Comparison of ENCODE assay signal across 2 cellular contexts in the genomic region with DNA sequence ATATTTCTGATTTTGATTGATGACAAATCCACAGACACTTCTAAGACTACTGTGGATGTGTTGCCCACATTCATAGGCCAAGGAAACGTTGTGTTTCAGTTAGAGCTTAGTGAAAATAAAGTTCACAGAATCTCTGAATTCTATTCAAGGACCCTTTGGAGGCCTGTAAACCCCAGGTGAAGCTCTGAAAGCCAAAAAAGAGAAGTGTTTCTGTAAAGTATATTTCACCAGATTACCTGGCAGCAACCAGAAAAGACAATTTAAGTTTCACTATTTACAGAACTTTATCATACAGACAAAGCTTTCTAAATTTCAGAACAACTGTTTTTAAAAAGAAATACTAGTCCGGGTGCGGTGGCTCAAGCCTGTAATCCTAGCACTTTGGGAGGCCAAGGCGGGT.
TF ChIP-seq lines count a peak whose summit lies in the region.

No MANE protein-coding gene starts in this region.

TF ChIP-seq in WTC11, 78 proteins besides CTCF, POLR2A, EP300 and RAD21:
- TF ChIP-seq ETV6 (CRISPR knock-in tag; IDR thresholded peaks at IDR 0.05) (no peak), MXD4 (CRISPR knock-in tag; IDR thresholded peaks at IDR 0.05; ENCODE audit: borderline replicate concordance) (no peak), ZNF232 (CRISPR knock-in tag; IDR thresholded peaks at IDR 0.05) (no peak), ZNF219 (CRISPR knock-in tag; IDR thresholded peaks at IDR 0.05; ENCODE audit: borderline replicate concordance) (no peak), ELF4 (CRISPR knock-in tag; IDR thresholded peaks at IDR 0.05; ENCODE audit: low read depth) (no peak), SMAD3 (CRISPR knock-in tag; IDR thresholded peaks at IDR 0.05; ENCODE audit: borderline replicate concordance) (no peak)
- TF ChIP-seq, protein P1, sequence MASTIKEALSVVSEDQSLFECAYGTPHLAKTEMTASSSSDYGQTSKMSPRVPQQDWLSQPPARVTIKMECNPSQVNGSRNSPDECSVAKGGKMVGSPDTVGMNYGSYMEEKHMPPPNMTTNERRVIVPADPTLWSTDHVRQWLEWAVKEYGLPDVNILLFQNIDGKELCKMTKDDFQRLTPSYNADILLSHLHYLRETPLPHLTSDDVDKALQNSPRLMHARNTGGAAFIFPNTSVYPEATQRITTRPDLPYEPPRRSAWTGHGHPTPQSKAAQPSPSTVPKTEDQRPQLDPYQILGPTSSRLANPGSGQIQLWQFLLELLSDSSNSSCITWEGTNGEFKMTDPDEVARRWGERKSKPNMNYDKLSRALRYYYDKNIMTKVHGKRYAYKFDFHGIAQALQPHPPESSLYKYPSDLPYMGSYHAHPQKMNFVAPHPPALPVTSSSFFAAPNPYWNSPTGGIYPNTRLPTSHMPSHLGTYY (CRISPR knock-in tag; IDR thresholded peaks at IDR 0.05): no peak
- TF ChIP-seq, protein P2, sequence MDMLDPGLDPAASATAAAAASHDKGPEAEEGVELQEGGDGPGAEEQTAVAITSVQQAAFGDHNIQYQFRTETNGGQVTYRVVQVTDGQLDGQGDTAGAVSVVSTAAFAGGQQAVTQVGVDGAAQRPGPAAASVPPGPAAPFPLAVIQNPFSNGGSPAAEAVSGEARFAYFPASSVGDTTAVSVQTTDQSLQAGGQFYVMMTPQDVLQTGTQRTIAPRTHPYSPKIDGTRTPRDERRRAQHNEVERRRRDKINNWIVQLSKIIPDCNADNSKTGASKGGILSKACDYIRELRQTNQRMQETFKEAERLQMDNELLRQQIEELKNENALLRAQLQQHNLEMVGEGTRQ (CRISPR knock-in tag; IDR thresholded peaks at IDR 0.05): no peak
- TF ChIP-seq, protein P3, sequence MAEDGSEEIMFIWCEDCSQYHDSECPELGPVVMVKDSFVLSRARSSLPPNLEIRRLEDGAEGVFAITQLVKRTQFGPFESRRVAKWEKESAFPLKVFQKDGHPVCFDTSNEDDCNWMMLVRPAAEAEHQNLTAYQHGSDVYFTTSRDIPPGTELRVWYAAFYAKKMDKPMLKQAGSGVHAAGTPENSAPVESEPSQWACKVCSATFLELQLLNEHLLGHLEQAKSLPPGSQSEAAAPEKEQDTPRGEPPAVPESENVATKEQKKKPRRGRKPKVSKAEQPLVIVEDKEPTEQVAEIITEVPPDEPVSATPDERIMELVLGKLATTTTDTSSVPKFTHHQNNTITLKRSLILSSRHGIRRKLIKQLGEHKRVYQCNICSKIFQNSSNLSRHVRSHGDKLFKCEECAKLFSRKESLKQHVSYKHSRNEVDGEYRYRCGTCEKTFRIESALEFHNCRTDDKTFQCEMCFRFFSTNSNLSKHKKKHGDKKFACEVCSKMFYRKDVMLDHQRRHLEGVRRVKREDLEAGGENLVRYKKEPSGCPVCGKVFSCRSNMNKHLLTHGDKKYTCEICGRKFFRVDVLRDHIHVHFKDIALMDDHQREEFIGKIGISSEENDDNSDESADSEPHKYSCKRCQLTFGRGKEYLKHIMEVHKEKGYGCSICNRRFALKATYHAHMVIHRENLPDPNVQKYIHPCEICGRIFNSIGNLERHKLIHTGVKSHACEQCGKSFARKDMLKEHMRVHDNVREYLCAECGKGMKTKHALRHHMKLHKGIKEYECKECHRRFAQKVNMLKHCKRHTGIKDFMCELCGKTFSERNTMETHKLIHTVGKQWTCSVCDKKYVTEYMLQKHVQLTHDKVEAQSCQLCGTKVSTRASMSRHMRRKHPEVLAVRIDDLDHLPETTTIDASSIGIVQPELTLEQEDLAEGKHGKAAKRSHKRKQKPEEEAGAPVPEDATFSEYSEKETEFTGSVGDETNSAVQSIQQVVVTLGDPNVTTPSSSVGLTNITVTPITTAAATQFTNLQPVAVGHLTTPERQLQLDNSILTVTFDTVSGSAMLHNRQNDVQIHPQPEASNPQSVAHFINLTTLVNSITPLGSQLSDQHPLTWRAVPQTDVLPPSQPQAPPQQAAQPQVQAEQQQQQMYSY (CRISPR knock-in tag; IDR thresholded peaks at IDR 0.05): no peak
- TF ChIP-seq, protein P4, sequence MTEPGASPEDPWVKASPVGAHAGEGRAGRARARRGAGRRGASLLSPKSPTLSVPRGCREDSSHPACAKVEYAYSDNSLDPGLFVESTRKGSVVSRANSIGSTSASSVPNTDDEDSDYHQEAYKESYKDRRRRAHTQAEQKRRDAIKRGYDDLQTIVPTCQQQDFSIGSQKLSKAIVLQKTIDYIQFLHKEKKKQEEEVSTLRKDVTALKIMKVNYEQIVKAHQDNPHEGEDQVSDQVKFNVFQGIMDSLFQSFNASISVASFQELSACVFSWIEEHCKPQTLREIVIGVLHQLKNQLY (CRISPR knock-in tag; IDR thresholded peaks at IDR 0.05): no peak
- TF ChIP-seq, protein P5, sequence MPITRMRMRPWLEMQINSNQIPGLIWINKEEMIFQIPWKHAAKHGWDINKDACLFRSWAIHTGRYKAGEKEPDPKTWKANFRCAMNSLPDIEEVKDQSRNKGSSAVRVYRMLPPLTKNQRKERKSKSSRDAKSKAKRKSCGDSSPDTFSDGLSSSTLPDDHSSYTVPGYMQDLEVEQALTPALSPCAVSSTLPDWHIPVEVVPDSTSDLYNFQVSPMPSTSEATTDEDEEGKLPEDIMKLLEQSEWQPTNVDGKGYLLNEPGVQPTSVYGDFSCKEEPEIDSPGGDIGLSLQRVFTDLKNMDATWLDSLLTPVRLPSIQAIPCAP (CRISPR knock-in tag; IDR thresholded peaks at IDR 0.05): no peak
- TF ChIP-seq, protein P6, sequence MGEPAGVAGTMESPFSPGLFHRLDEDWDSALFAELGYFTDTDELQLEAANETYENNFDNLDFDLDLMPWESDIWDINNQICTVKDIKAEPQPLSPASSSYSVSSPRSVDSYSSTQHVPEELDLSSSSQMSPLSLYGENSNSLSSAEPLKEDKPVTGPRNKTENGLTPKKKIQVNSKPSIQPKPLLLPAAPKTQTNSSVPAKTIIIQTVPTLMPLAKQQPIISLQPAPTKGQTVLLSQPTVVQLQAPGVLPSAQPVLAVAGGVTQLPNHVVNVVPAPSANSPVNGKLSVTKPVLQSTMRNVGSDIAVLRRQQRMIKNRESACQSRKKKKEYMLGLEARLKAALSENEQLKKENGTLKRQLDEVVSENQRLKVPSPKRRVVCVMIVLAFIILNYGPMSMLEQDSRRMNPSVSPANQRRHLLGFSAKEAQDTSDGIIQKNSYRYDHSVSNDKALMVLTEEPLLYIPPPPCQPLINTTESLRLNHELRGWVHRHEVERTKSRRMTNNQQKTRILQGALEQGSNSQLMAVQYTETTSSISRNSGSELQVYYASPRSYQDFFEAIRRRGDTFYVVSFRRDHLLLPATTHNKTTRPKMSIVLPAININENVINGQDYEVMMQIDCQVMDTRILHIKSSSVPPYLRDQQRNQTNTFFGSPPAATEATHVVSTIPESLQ (CRISPR knock-in tag; IDR thresholded peaks at IDR 0.05): no peak
- TF ChIP-seq, protein P7, sequence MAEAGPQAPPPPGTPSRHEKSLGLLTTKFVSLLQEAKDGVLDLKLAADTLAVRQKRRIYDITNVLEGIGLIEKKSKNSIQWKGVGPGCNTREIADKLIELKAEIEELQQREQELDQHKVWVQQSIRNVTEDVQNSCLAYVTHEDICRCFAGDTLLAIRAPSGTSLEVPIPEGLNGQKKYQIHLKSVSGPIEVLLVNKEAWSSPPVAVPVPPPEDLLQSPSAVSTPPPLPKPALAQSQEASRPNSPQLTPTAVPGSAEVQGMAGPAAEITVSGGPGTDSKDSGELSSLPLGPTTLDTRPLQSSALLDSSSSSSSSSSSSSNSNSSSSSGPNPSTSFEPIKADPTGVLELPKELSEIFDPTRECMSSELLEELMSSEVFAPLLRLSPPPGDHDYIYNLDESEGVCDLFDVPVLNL (CRISPR knock-in tag; IDR thresholded peaks at IDR 0.05; ENCODE audit: borderline replicate concordance, low read depth): no peak
TF ChIP-seq in WTC11: peak in this region for 0.

TF ChIP-seq in HepG2, 621 proteins besides CTCF, POLR2A, EP300 and RAD21:
- TF ChIP-seq, protein P8, sequence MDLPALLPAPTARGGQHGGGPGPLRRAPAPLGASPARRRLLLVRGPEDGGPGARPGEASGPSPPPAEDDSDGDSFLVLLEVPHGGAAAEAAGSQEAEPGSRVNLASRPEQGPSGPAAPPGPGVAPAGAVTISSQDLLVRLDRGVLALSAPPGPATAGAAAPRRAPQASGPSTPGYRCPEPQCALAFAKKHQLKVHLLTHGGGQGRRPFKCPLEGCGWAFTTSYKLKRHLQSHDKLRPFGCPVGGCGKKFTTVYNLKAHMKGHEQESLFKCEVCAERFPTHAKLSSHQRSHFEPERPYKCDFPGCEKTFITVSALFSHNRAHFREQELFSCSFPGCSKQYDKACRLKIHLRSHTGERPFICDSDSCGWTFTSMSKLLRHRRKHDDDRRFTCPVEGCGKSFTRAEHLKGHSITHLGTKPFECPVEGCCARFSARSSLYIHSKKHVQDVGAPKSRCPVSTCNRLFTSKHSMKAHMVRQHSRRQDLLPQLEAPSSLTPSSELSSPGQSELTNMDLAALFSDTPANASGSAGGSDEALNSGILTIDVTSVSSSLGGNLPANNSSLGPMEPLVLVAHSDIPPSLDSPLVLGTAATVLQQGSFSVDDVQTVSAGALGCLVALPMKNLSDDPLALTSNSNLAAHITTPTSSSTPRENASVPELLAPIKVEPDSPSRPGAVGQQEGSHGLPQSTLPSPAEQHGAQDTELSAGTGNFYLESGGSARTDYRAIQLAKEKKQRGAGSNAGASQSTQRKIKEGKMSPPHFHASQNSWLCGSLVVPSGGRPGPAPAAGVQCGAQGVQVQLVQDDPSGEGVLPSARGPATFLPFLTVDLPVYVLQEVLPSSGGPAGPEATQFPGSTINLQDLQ (CRISPR knock-in tag; IDR thresholded peaks at IDR 0.05): no peak
- TF ChIP-seq NCOA1 (CRISPR knock-in tag; IDR thresholded peaks at IDR 0.05): no peak
- no peak for TF ChIP-seq DNMT3B (CRISPR knock-in tag; conservative IDR thresholded peaks at IDR 0.05)
- no peak for TF ChIP-seq ZSCAN21 (CRISPR knock-in tag; IDR thresholded peaks at IDR 0.05; ENCODE audit: borderline replicate concordance)
